10 cellular contexts compared by ENCODE assay signal in genomic region chr22:23242473-23243001, GRCh38.
DNase-seq lines count a peak whose midpoint lies in the region; ATAC-seq, FAIRE-seq and TF ChIP-seq lines count a peak whose summit lies in the region.
"Had no signal": no experiment of that assay in that cellular context is flagged by ENCODE, and none has a peak within 500 bp of the region (broad histone marks: within the 10 kb centered on the region; RNA-seq: fewer than 3 reads in every experiment).

No MANE protein-coding gene starts in this region.

- peaks cover 0 to 74% (median 29%) of the 10 kb centered on the region in 4 donors for H3K4me1 Mint-ChIP-seq in CD4-positive, CD25-positive, alpha-beta regulatory T cell
- H3K4me1 Mint-ChIP-seq in IgD-negative memory B cell = peaks cover 22 to 25% (median 23%) of the 10 kb centered on the region in 3 donors

- peak overlapping the region; percentile 19 to 55 (median 40) for H3K4me3 Mint-ChIP-seq in CD4-positive, CD25-positive, alpha-beta regulatory T cell
- H3K4me3 Mint-ChIP-seq in IgD-negative memory B cell = peak overlapping the region in 2 of 4 donors; percentile 19 to 71

- POLR2A ChIA-PET in K562 (lab: Yijun Ruan, JAX) = interaction anchor here (0.6 to 13.0 kb wide), 25 partner anchors 9 to 858 kb away, joined by 3 to 351 read pairs (median 6); partner anchors contain the start of genes BCR and GNAZ

- H3K79me2 ChIP-seq in K562 (ENCODE audit: control insufficient read depth, insufficient read depth, low read length) = peaks cover 88% of the 10 kb centered on the region
- peaks cover 62% of the 10 kb centered on the region for H3K79me2 ChIP-seq in mesendoderm (ENCODE audit: control insufficient read depth, insufficient read depth, low read length)
- H3K79me2 ChIP-seq in MM.1S (ENCODE audit: low read length) = peaks cover 100% of the 10 kb centered on the region

- H4K20me1 ChIP-seq in K562 (replicated peaks; ENCODE audit: control insufficient read depth, insufficient read depth, low read length) (peaks cover 59% of the 10 kb centered on the region), MM.1S (ENCODE audit: insufficient read depth, low read length) (peaks cover 83% of the 10 kb centered on the region)

- H3K9me2 ChIP-seq in MM.1S (replicated peaks; ENCODE audit: insufficient read depth, low read length) = no peaks in the 10 kb centered on the region

- no peak for TF ChIP-seq RAD21 in K562 (CRISPR knock-in tag; conservative IDR thresholded peaks at IDR 0.05 in 1 of 2, IDR thresholded peaks at IDR 0.05 in 1 of 2)

- CTCF ChIA-PET in K562 (lab: Yijun Ruan, JAX; ENCODE audit: low intra/inter-chr PET ratio) = interaction anchor here (2.0 kb wide), 1 partner anchor 64 kb away, joined by 9 read pairs; no protein-coding TSS in a partner anchor

- H3K9me3 ChIP-seq in CD4-positive, CD25-positive, alpha-beta regulatory T cell (ENCODE audit: control insufficient read depth in 2 of 2, low read length in 2 of 2) = no peaks in the 10 kb centered on the region
- peaks cover 8% of the 10 kb centered on the region for H3K9me3 ChIP-seq in K562 (replicated peaks; ENCODE audit: control insufficient read depth, insufficient read depth, low read depth, low read length)
- H3K9me3 ChIP-seq in MM.1S (replicated peaks; ENCODE audit: insufficient read depth, low read length) = no peaks in the 10 kb centered on the region

- TF ChIP-seq EP300 in K562 (IDR thresholded peaks at IDR 0.05; ENCODE audit: low read length) = no peak

- no peaks in the 10 kb centered on the region for H3K36me3 ChIP-seq in CD4-positive, CD25-positive, alpha-beta regulatory T cell (ENCODE audit: control insufficient read depth, insufficient read depth, low read length)
- peaks cover 20% of the 10 kb centered on the region; the same call in 2 of the 3 replicates for H3K36me3 ChIP-seq in K562 (ENCODE audit: control insufficient read depth, insufficient read depth, low read length)
- H3K36me3 ChIP-seq in mesendoderm (ENCODE audit: control insufficient read depth, insufficient read depth, low read length) = no peaks in the 10 kb centered on the region
- H3K36me3 ChIP-seq in MM.1S (replicated peaks; ENCODE audit: insufficient read depth, low read length) = no peaks in the 10 kb centered on the region

- peak overlapping the region; percentile 4; the same call in 1 of the 2 replicates for H3K4me2 ChIP-seq in K562 (ENCODE audit: insufficient read depth, low read length)
- H3K4me2 ChIP-seq in mesendoderm (ENCODE audit: low read length) = peak overlapping the region; percentile 9
- no peak overlapping the region for H3K4me2 ChIP-seq in MM.1S (ENCODE audit: low read depth, low read length)

- TF ChIP-seq POLR2A in K562 (conservative IDR thresholded peaks at IDR 0.05) = no peak

- H3K27ac Mint-ChIP-seq in CD4-positive, CD25-positive, alpha-beta regulatory T cell = peak overlapping the region in 2 of 3 donors; percentile 52 to 80
- H3K27ac Mint-ChIP-seq in IgD-negative memory B cell = peak overlapping the region; percentile 67 to 90 (median 77)

- H3K36me3 Mint-ChIP-seq in CD4-positive, CD25-positive, alpha-beta regulatory T cell = peaks cover 4% of the 10 kb centered on the region
- no peaks in the 10 kb centered on the region for H3K36me3 Mint-ChIP-seq in IgD-negative memory B cell

- H3K79me1 ChIP-seq in mesendoderm (ENCODE audit: low read length) = peaks cover 33% of the 10 kb centered on the region

- no peaks in the 10 kb centered on the region for H3K27me3 Mint-ChIP-seq in CD4-positive, CD25-positive, alpha-beta regulatory T cell
- H3K27me3 Mint-ChIP-seq in IgD-negative memory B cell = peaks cover 2% of the 10 kb centered on the region

- peak overlapping the region; percentile 71 for H3K56ac ChIP-seq in mesendoderm (ENCODE audit: low read length)

- H3K4me3 ChIP-seq in CD4-positive, CD25-positive, alpha-beta regulatory T cell (ENCODE audit: low read depth, low read length) = no peak overlapping the region
- H3K4me3 ChIP-seq in K562 = no peak overlapping the region
- no peak overlapping the region for H3K4me3 ChIP-seq in mesendoderm (ENCODE audit: low read length)
- no peak overlapping the region for H3K4me3 ChIP-seq in MM.1S (ENCODE audit: low read length)

- no peak overlapping the region for H2AK5ac ChIP-seq in mesendoderm (ENCODE audit: low read length)

- H3K18ac ChIP-seq in mesendoderm (ENCODE audit: low read length) = peak overlapping the region; percentile 8

- 37% methylated on average over 10 of the region's 10 CpGs for WGBS in K562 (ENCODE audit: insufficient coverage, low coverage, missing lambda C conversion rate)
- no CpG with 5 or more reads among the region's 10 CpGs for WGBS in mesendoderm (ENCODE audit: extremely low coverage, insufficient coverage, low lambda C conversion rate)

- H3K9ac ChIP-seq in K562 (ENCODE audit: insufficient read depth in 1 of 2, low read depth in 2 of 2, low read length in 2 of 2) = peak overlapping the region; percentile 1 to 69; a peak in 3 of 4 replicates
- no peak overlapping the region for H3K9ac ChIP-seq in mesendoderm (ENCODE audit: low read length)
- no peak overlapping the region for H3K9ac ChIP-seq in MM.1S (ENCODE audit: low read length)

- H2BK120ac ChIP-seq in mesendoderm (ENCODE audit: low read depth, low read length) = no peak overlapping the region

- H3K4ac ChIP-seq in mesendoderm (ENCODE audit: low read depth, low read length) = no peak overlapping the region

- H3K27me3 ChIP-seq in CD4-positive, CD25-positive, alpha-beta regulatory T cell (ENCODE audit: control insufficient read depth, insufficient read depth, low read length) = no peaks in the 10 kb centered on the region
- no peaks in the 10 kb centered on the region for H3K27me3 ChIP-seq in K562 (ENCODE audit: control insufficient read depth in 2 of 2, insufficient read depth in 2 of 2, low read length in 2 of 2)
- no peaks in the 10 kb centered on the region for H3K27me3 ChIP-seq in mesendoderm (ENCODE audit: insufficient read depth, low read length, poor library complexity)
- H3K27me3 ChIP-seq in MM.1S (replicated peaks; ENCODE audit: insufficient read depth, low read length) = no peaks in the 10 kb centered on the region

- peaks cover 51% of the 10 kb centered on the region for H3K9me1 ChIP-seq in K562 (ENCODE audit: control insufficient read depth, insufficient read depth, low read length)

- peaks cover 0 to 1% (median 0%) of the 10 kb centered on the region in 7 donors for H3K9me3 Mint-ChIP-seq in CD4-positive, CD25-positive, alpha-beta regulatory T cell
- peaks cover 0 to 2% (median 0%) of the 10 kb centered on the region in 3 donors for H3K9me3 Mint-ChIP-seq in IgD-negative memory B cell

- H3K23ac ChIP-seq in mesendoderm (ENCODE audit: low read length) = no peak overlapping the region

- no peak overlapping the region for H2AFZ ChIP-seq in K562 (ENCODE audit: low read depth, low read length)
- no peak overlapping the region for H2AFZ ChIP-seq in MM.1S (ENCODE audit: low read length)

- no peak overlapping the region for H4K5ac ChIP-seq in mesendoderm (ENCODE audit: low read length)

- H3K27ac ChIP-seq in CD4-positive, CD25-positive, alpha-beta regulatory T cell (ENCODE audit: insufficient read depth, low read length, poor library complexity, severe bottlenecking) = peak overlapping the region; percentile 34
- H3K27ac ChIP-seq in K562 (ENCODE audit: extremely low read depth, low read depth, low read length) (no peak overlapping the region), mesendoderm (ENCODE audit: low read depth, low read length) (peak overlapping the region; percentile 98), MM.1S (ENCODE audit: low read length) (no peak overlapping the region)

- no peak overlapping the region for H4K8ac ChIP-seq in mesendoderm (ENCODE audit: low read depth, low read length)

- H3F3A ChIP-seq in MM.1S (ENCODE audit: insufficient read depth, low read length) = peaks cover 2% of the 10 kb centered on the region; the same call in 1 of the 2 replicates

- H2BK15ac ChIP-seq in mesendoderm (replicated peaks; ENCODE audit: low read depth) = no peak overlapping the region

- ATAC-seq in CD4-positive, CD25-positive, alpha-beta regulatory T cell (ENCODE audit: low read depth in 2 of 2) = no peak
- peak; percentile 68 for ATAC-seq in K562
- ATAC-seq in activated CD4-positive, CD25-positive, alpha-beta regulatory T cell treated with anti-CD3 and anti-CD28 coated beads, Interleukin-2, amount 50 U/mL, for 24 hours = no peak

- in situ Hi-C loops in K562 (cut with MboI) (no loop called here), GM13977 (cut with MboI; ENCODE audit: low pct_unique_long_range_greater_than_20kb, low sequenced_read_pairs, unreplicated experiment) (no loop called here)

- BruUV-seq in K562 (replicated peaks; lab: Mats Ljungman, UMichigan) = no TSS peak

- H2BK5ac ChIP-seq in mesendoderm (ENCODE audit: low read length) = peak overlapping the region; percentile 66

- no peak for DNase-seq in CD4-positive, CD25-positive, alpha-beta regulatory T cell
- DNase-seq in K562 (ENCODE audit: extremely low read depth in 1 of 4, low spot score in 3 of 4) (peak in 2 of 4 experiments; percentile 76 to 85), mesendoderm (peak; percentile 99), GM13977 (ENCODE audit: low spot score) (no peak), SKM-1 treated with dmso at 0.1 percent for 144 hours (lab: John Stamatoyannopoulos, UW; ENCODE audit: unreplicated experiment) (no peak), MM.1S (no peak)

- TF ChIP-seq CTCF in K562 (IDR thresholded peaks at IDR 0.05 in 2 of 3, conservative IDR thresholded peaks at IDR 0.05 in 1 of 3; ENCODE audit: insufficient read depth in 2 of 3, low read depth in 1 of 3, low read length in 3 of 3) (no peak), GM13977 (IDR thresholded peaks at IDR 0.05; ENCODE audit: extremely low read depth, insufficient read depth, missing control alignments) (no peak), MM.1S (IDR thresholded peaks at IDR 0.05; ENCODE audit: low read length) (no peak)

- peaks cover 39% of the 10 kb centered on the region for H3K4me1 ChIP-seq in CD4-positive, CD25-positive, alpha-beta regulatory T cell (ENCODE audit: control insufficient read depth, insufficient read depth, low read length, poor library complexity, severe bottlenecking)
- H3K4me1 ChIP-seq in K562 (replicated peaks in 1 of 2; ENCODE audit: control insufficient read depth in 2 of 2, insufficient read depth in 2 of 2, low read length in 2 of 2) (peaks cover 22 to 40% of the 10 kb centered on the region in 2 experiments), mesendoderm (ENCODE audit: control insufficient read depth, low read depth, low read length) (peaks cover 33% of the 10 kb centered on the region), MM.1S (ENCODE audit: low read length) (peaks cover 19% of the 10 kb centered on the region)

- intact Hi-C loops in K562 (cut with micrococcal nuclease) = no loop called here

- peak; percentile 51 for FAIRE-seq in K562 (lab: Jason Lieb, UNC)
- FAIRE-seq: D721Med, TTC549 had no signal

TF ChIP-seq in K562, 482 proteins besides CTCF, POLR2A, EP300 and RAD21 (continues in another document):
- TF ChIP-seq ZNF217 (CRISPR knock-in tag; IDR thresholded peaks at IDR 0.05) (no peak), ZNF444 (CRISPR knock-in tag; IDR thresholded peaks at IDR 0.05) (no peak), CHD4 (IDR thresholded peaks at IDR 0.05; ENCODE audit: insufficient read depth, insufficient replicate concordance, low read depth, low read length, poor library complexity, severe bottlenecking) (no peak)

Comparison
In these comparisons a context has a peak if more than half of its experiments do, and no peak if none do; other contexts are left out.
1. H3K27ac ChIP-seq: peak in CD4-positive, CD25-positive, alpha-beta regulatory T cell (single experiment) and mesendoderm (single experiment); none in K562 (single experiment) and MM.1S (single experiment).
2. H3K9ac ChIP-seq: peak in K562 (2 of 2); none in mesendoderm (single experiment) and MM.1S (single experiment).